16 cellular contexts compared by ENCODE assay signal in genomic region chr6:99606670-99607415, GRCh38. TPM values are rescaled to one million over a fixed set of nuclear protein-coding genes. Genes with fewer than 3 reads are reported as not detected.
DNase-seq lines count a peak whose midpoint lies in the region; ATAC-seq and TF ChIP-seq lines count a peak whose summit lies in the region.
"Had no signal": no experiment of that assay in that cellular context is flagged by ENCODE, and none has a peak within 500 bp of the region (broad histone marks: within the 10 kb centered on the region; RNA-seq: fewer than 3 reads in every experiment).

PRDM13 (plus strand) TSS chr6:99606833; CDS start chr6:99607035, 202 bp downstream.

- H3K9ac ChIP-seq in HUES6 (ENCODE audit: low read length) = no peak within 1 kb of the TSS
- H3K9ac ChIP-seq in neural progenitor cell = no peak within 1 kb of the TSS
- H3K9ac ChIP-seq: BLaER1 treated with 17β-estradiol and CSF1 and Interleukin-3, amounts not matched to agents 10 nM and 100 nM; KMS-11 had no signal

- intact Hi-C loops in activated CD8-positive, alpha-beta T cell treated with anti-CD3 and anti-CD28 coated beads for 36 hours (cut with micrococcal nuclease) = no loop called here

- H3F3A ChIP-seq in neural progenitor cell (ENCODE audit: low read depth) = peaks cover 25% of the 10 kb centered on the region

- H3K36me3 Mint-ChIP-seq in activated CD8-positive, alpha-beta T cell treated with anti-CD3 and anti-CD28 coated beads, Interleukin-2, amount 10 ng/mL, durations not matched to agents 7 days and 5 days (ENCODE audit: low read depth) = peaks cover 5% of the 10 kb centered on the region
- H3K36me3 Mint-ChIP-seq in activated CD8-positive, alpha-beta T cell treated with anti-CD3 and anti-CD28 coated beads for 36 hours (ENCODE audit: low read depth) = peaks cover 2% of the 10 kb centered on the region
- H3K36me3 Mint-ChIP-seq in effector memory CD8-positive, alpha-beta T cell (ENCODE audit: insufficient read depth) = peaks cover 32% of the 10 kb centered on the region
- no peaks in the 10 kb centered on the region for H3K36me3 Mint-ChIP-seq in neural progenitor cell

- H3K27me3 ChIP-seq in HUES6 (ENCODE audit: control insufficient read depth, insufficient read depth, low read length) (peaks cover 100% of the 10 kb centered on the region), neural progenitor cell (peaks cover 100% of the 10 kb centered on the region)

- no peak within 1 kb of the TSS for H3K4me2 ChIP-seq in neural progenitor cell
- H3K4me2 ChIP-seq: BLaER1 treated with 17β-estradiol and CSF1 and Interleukin-3, amounts not matched to agents 10 nM and 100 nM; KMS-11 had no signal

- H3K27me3 Mint-ChIP-seq in activated CD8-positive, alpha-beta T cell treated with anti-CD3 and anti-CD28 coated beads, Interleukin-2, amount 10 ng/mL, durations not matched to agents 7 days and 5 days (ENCODE audit: low read depth) = peaks cover 83% of the 10 kb centered on the region
- peaks cover 89% of the 10 kb centered on the region for H3K27me3 Mint-ChIP-seq in activated CD8-positive, alpha-beta T cell treated with anti-CD3 and anti-CD28 coated beads for 36 hours
- H3K27me3 Mint-ChIP-seq in effector memory CD8-positive, alpha-beta T cell = peaks cover 92 to 95% of the 10 kb centered on the region in 2 donors
- peaks cover 93% of the 10 kb centered on the region for H3K27me3 Mint-ChIP-seq in neural progenitor cell (ENCODE audit: insufficient read depth, low read depth)

- no peaks in the 10 kb centered on the region for H3K79me2 ChIP-seq in neural progenitor cell (ENCODE audit: low read depth)

- peak within 1 kb of the TSS; percentile 32 for H3K4me3 ChIP-seq in HUES6 (ENCODE audit: low read depth, low read length)
- no peak within 1 kb of the TSS for H3K4me3 ChIP-seq in neural progenitor cell
- H3K4me3 ChIP-seq: esophagus muscularis mucosa had no signal

- H3K4me1 ChIP-seq in HUES6 (ENCODE audit: control insufficient read depth, insufficient read depth, low read length) (peaks cover 46% of the 10 kb centered on the region), neural progenitor cell (peaks cover 13% of the 10 kb centered on the region)

- H3K36me3 ChIP-seq in HUES6 (ENCODE audit: control insufficient read depth, insufficient read depth, low read length) (no peaks in the 10 kb centered on the region), neural progenitor cell (no peaks in the 10 kb centered on the region)
- H3K36me3 ChIP-seq: esophagus muscularis mucosa had no signal

- POLR2A ChIA-PET in activated CD8-positive, alpha-beta T cell treated with anti-CD3 and anti-CD28 coated beads, Interleukin-2, amount 10 ng/mL, durations not matched to agents 7 days and 5 days (lab: Charles Lee) = no interaction called here
- POLR2A ChIA-PET in activated CD8-positive, alpha-beta T cell treated with anti-CD3 and anti-CD28 coated beads for 36 hours (lab: Charles Lee) = no interaction called here

- no peak within 1 kb of the TSS for H3K27ac ChIP-seq in HUES6 (ENCODE audit: low read depth, low read length)
- no peak within 1 kb of the TSS for H3K27ac ChIP-seq in neural progenitor cell
- H3K27ac ChIP-seq: BLaER1 treated with 17β-estradiol and CSF1 and Interleukin-3, amounts not matched to agents 10 nM and 100 nM; esophagus muscularis mucosa; KMS-11 had no signal

- H3K9me3 Mint-ChIP-seq in activated CD8-positive, alpha-beta T cell treated with anti-CD3 and anti-CD28 coated beads, Interleukin-2, amount 10 ng/mL, durations not matched to agents 7 days and 5 days (ENCODE audit: insufficient read depth) = no peaks in the 10 kb centered on the region
- H3K9me3 Mint-ChIP-seq in activated CD8-positive, alpha-beta T cell treated with anti-CD3 and anti-CD28 coated beads for 36 hours = peaks cover 3% of the 10 kb centered on the region
- H3K9me3 Mint-ChIP-seq in effector memory CD8-positive, alpha-beta T cell = no peaks in the 10 kb centered on the region
- H3K9me3 Mint-ChIP-seq in neural progenitor cell = no peaks in the 10 kb centered on the region

- peaks cover 98% of the 10 kb centered on the region for H4K20me1 ChIP-seq in neural progenitor cell (ENCODE audit: low read depth)

- no peak within 1 kb of the TSS for H2AFZ ChIP-seq in neural progenitor cell (replicated peaks)

- no peak for ATAC-seq in activated CD8-positive, alpha-beta T cell treated with anti-CD3 and anti-CD28 coated beads, Interleukin-2, amount 10 ng/mL, durations not matched to agents 7 days and 5 days
- ATAC-seq in activated CD8-positive, alpha-beta T cell treated with anti-CD3 and anti-CD28 coated beads for 36 hours = no peak
- peak; percentile 14 for ATAC-seq in effector memory CD8-positive, alpha-beta T cell (replicated peaks)
- no peak for ATAC-seq in HG02852 (IDR thresholded peaks at IDR 0.05; ENCODE audit: unreplicated experiment)

- CTCF ChIA-PET in activated CD8-positive, alpha-beta T cell treated with anti-CD3 and anti-CD28 coated beads, Interleukin-2, amount 10 ng/mL, durations not matched to agents 7 days and 5 days (lab: Charles Lee) = interaction anchor here (1.0 to 1.8 kb wide), 2 partner anchors 19 to 86 kb away, joined by 3 to 4 read pairs; no protein-coding TSS in a partner anchor
- CTCF ChIA-PET in activated CD8-positive, alpha-beta T cell treated with anti-CD3 and anti-CD28 coated beads for 36 hours (lab: Charles Lee) = interaction anchor here (1.4 to 3.4 kb wide), 3 partner anchors 10 to 20 kb away, joined by 5 to 21 read pairs (median 6); no protein-coding TSS in a partner anchor

- DNase-seq in activated CD8-positive, alpha-beta T cell treated with anti-CD3 and anti-CD28 coated beads, Interleukin-2, amount 10 ng/mL, durations not matched to agents 7 days and 5 days = no peak
- no peak for DNase-seq in activated CD8-positive, alpha-beta T cell treated with anti-CD3 and anti-CD28 coated beads for 36 hours
- no peak for DNase-seq in effector memory CD8-positive, alpha-beta T cell
- DNase-seq in neural progenitor cell (ENCODE audit: low spot score) = peak; percentile 74
- no peak for DNase-seq in OCI-M1 (lab: John Stamatoyannopoulos, UW)
- DNase-seq in KG1 (lab: John Stamatoyannopoulos, UW) = no peak
- DNase-seq: amygdala, EL, NCI-H187 had no signal

- no peaks in the 10 kb centered on the region for H3K9me3 ChIP-seq in HUES6 (ENCODE audit: control insufficient read depth, insufficient read depth, low read depth, low read length)
- H3K9me3 ChIP-seq in neural progenitor cell (ENCODE audit: low read depth) = no peaks in the 10 kb centered on the region
- H3K9me3 ChIP-seq: esophagus muscularis mucosa had no signal

- TF ChIP-seq CTCF in activated CD8-positive, alpha-beta T cell treated with anti-CD3 and anti-CD28 coated beads for 36 hours (IDR thresholded peaks at IDR 0.05) = no peak
- no peak for TF ChIP-seq CTCF in neural progenitor cell (IDR thresholded peaks at IDR 0.05)

- peaks cover 51% of the 10 kb centered on the region for H3K4me1 Mint-ChIP-seq in activated CD8-positive, alpha-beta T cell treated with anti-CD3 and anti-CD28 coated beads, Interleukin-2, amount 10 ng/mL, durations not matched to agents 7 days and 5 days (ENCODE audit: low read depth)
- H3K4me1 Mint-ChIP-seq in activated CD8-positive, alpha-beta T cell treated with anti-CD3 and anti-CD28 coated beads for 36 hours (ENCODE audit: low read depth) = peaks cover 47% of the 10 kb centered on the region
- H3K4me1 Mint-ChIP-seq in effector memory CD8-positive, alpha-beta T cell (ENCODE audit: low read depth in 2 of 2) = peaks cover 18 to 36% of the 10 kb centered on the region in 2 donors
- peaks cover 18% of the 10 kb centered on the region for H3K4me1 Mint-ChIP-seq in neural progenitor cell

- H3K4me3 Mint-ChIP-seq in activated CD8-positive, alpha-beta T cell treated with anti-CD3 and anti-CD28 coated beads, Interleukin-2, amount 10 ng/mL, durations not matched to agents 7 days and 5 days = peak within 1 kb of the TSS; percentile 15
- H3K4me3 Mint-ChIP-seq in activated CD8-positive, alpha-beta T cell treated with anti-CD3 and anti-CD28 coated beads for 36 hours = no peak within 1 kb of the TSS
- peak within 1 kb of the TSS in 1 of 2 donors; percentile 12 for H3K4me3 Mint-ChIP-seq in effector memory CD8-positive, alpha-beta T cell
- no peak within 1 kb of the TSS for H3K4me3 Mint-ChIP-seq in neural progenitor cell

- peak within 1 kb of the TSS; percentile 16 for H3K27ac Mint-ChIP-seq in activated CD8-positive, alpha-beta T cell treated with anti-CD3 and anti-CD28 coated beads, Interleukin-2, amount 10 ng/mL, durations not matched to agents 7 days and 5 days
- H3K27ac Mint-ChIP-seq in activated CD8-positive, alpha-beta T cell treated with anti-CD3 and anti-CD28 coated beads for 36 hours = no peak within 1 kb of the TSS
- H3K27ac Mint-ChIP-seq in effector memory CD8-positive, alpha-beta T cell = no peak within 1 kb of the TSS
- H3K27ac Mint-ChIP-seq in neural progenitor cell = no peak within 1 kb of the TSS

RNA-seq across cellular contexts. Expression of gene PRDM13, which starts in this region (rescaled TPM):
- total RNA-seq in activated CD8-positive, alpha-beta T cell treated with anti-CD3 and anti-CD28 coated beads, Interleukin-2, amount 10 ng/mL, durations not matched to agents 7 days and 5 days = not detected
- not detected for total RNA-seq in activated CD8-positive, alpha-beta T cell treated with anti-CD3 and anti-CD28 coated beads for 36 hours
- total RNA-seq in neural progenitor cell (ENCODE audit: low replicate concordance) = not detected in 2 replicates
- total RNA-seq: esophagus muscularis mucosa, myocyte, renal cortical epithelial cell had no signal

Comparison
In these comparisons a context has a peak if more than half of its experiments do, and no peak if none do; other contexts are left out.
1. Peak in DNase-seq in neural progenitor cell; RNA of the gene not detected or under 1 TPM.